ENCODE assay signal across 9 cellular contexts in genomic region chr17:35969558-35970442, GRCh38. TPM values are rescaled to one million over a fixed set of nuclear protein-coding genes. Genes with fewer than 3 reads are reported as not detected.
DNase-seq lines count a peak whose midpoint lies in the region; ATAC-seq and TF ChIP-seq lines count a peak whose summit lies in the region.
"Had no signal": no experiment of that assay in that cellular context is flagged by ENCODE, and none has a peak within 500 bp of the region (broad histone marks: within the 10 kb centered on the region; RNA-seq: fewer than 3 reads in every experiment).

No MANE protein-coding gene starts in this region.

- intact Hi-C loops in activated T-helper 2 cell treated with anti-CD3 and anti-CD28 coated beads, Interferon-gamma antibody, Interleukin-2, Interleukin-4, amounts not matched to agents 10 μg/mL and 5 μg/mL and 100 μg/mL, durations not matched to agents 14 hours and 24 hours and 36 hours (cut with micrococcal nuclease): loop anchor here (1.0 to 5.0 kb wide), 3 partner anchors 103 to 513 kb away; no protein-coding TSS in a partner anchor

- H4K20me1 ChIP-seq in KMS-11 (ENCODE audit: insufficient read depth): no peaks in the 10 kb centered on the region

- no peaks in the 10 kb centered on the region for H3K36me3 Mint-ChIP-seq in activated T-helper 2 cell treated with anti-CD3 and anti-CD28 coated beads, Interferon-gamma antibody, Interleukin-2, Interleukin-4, amounts not matched to agents 10 μg/mL and 5 μg/mL and 100 μg/mL, durations not matched to agents 14 hours and 24 hours and 36 hours (ENCODE audit: low read depth)

- DNase-seq in D341Med (ENCODE audit: low spot score) (peak; percentile 82), RPMI7951 (ENCODE audit: low read depth) (peak; percentile 58), foreskin keratinocyte (peak; percentile 13 to 52), nucleus accumbens (lab: John Stamatoyannopoulos, UW) (peak in 49 of 56 donors; percentile 7 to 89 (median 47)), thoracic aorta (ENCODE audit: low spot score) (peak; percentile 11)
- peak; percentile 53 for DNase-seq in activated T-helper 2 cell treated with anti-CD3 and anti-CD28 coated beads, Interferon-gamma antibody, Interleukin-2, Interleukin-4, amounts not matched to agents 10 μg/mL and 5 μg/mL and 100 μg/mL, durations not matched to agents 14 hours and 24 hours and 36 hours (ENCODE audit: low spot score)

- H3K4me2 ChIP-seq in KMS-11: no peak overlapping the region

- H3K4me3 Mint-ChIP-seq in activated T-helper 2 cell treated with anti-CD3 and anti-CD28 coated beads, Interferon-gamma antibody, Interleukin-2, Interleukin-4, amounts not matched to agents 10 μg/mL and 5 μg/mL and 100 μg/mL, durations not matched to agents 14 hours and 24 hours and 36 hours (ENCODE audit: low read depth): no peak overlapping the region

- TF ChIP-seq CTCF in KMS-11 (conservative IDR thresholded peaks at IDR 0.05; ENCODE audit: low read depth, low read length) (peak; percentile 94), foreskin keratinocyte (conservative IDR thresholded peaks at IDR 0.05) (peak; percentile 92), thoracic aorta (IDR thresholded peaks at IDR 0.05) (peak; percentile 58)

- no peaks in the 10 kb centered on the region for H3K27me3 ChIP-seq in KMS-11 (ENCODE audit: insufficient read depth, low read depth)
- H3K27me3 ChIP-seq in foreskin keratinocyte: peaks cover 2% of the 10 kb centered on the region
- H3K27me3 ChIP-seq in thoracic aorta (replicated peaks; ENCODE audit: insufficient read depth): no peaks in the 10 kb centered on the region

- H3K4me1 ChIP-seq in KMS-11 (ENCODE audit: low read depth, poor library complexity, severe bottlenecking) (peaks cover 4% of the 10 kb centered on the region), foreskin keratinocyte (peaks cover 16% of the 10 kb centered on the region), thoracic aorta (ENCODE audit: control insufficient read depth in 1 of 2, low read depth in 2 of 2) (no peaks in the 10 kb centered on the region)

- peak overlapping the region; percentile 19; the same call in 1 of the 2 replicates for H2AFZ ChIP-seq in KMS-11 (ENCODE audit: low read depth)

- no peaks in the 10 kb centered on the region for H3K79me2 ChIP-seq in KMS-11 (ENCODE audit: insufficient read depth, low read depth)

- H3K4me3 ChIP-seq in KMS-11 (IDR thresholded peaks at IDR 0.05; ENCODE audit: insufficient read depth, low read depth, low read length): no peak overlapping the region
- H3K4me3 ChIP-seq in thoracic aorta: no peak overlapping the region

- peaks cover 11% of the 10 kb centered on the region for H3K27me3 Mint-ChIP-seq in activated T-helper 2 cell treated with anti-CD3 and anti-CD28 coated beads, Interferon-gamma antibody, Interleukin-2, Interleukin-4, amounts not matched to agents 10 μg/mL and 5 μg/mL and 100 μg/mL, durations not matched to agents 14 hours and 24 hours and 36 hours (ENCODE audit: low read depth)

- no peak overlapping the region for H3K27ac ChIP-seq in KMS-11
- H3K27ac ChIP-seq in foreskin keratinocyte: no peak overlapping the region
- no peak overlapping the region for H3K27ac ChIP-seq in thoracic aorta

- no peak overlapping the region for H3K9ac ChIP-seq in KMS-11

- ATAC-seq in foreskin keratinocyte (peak; percentile 60), thoracic aorta (ENCODE audit: insufficient number of reproducible peaks, low FRiP score, low read depth) (peak; percentile 19), HG03354 (IDR thresholded peaks at IDR 0.05; ENCODE audit: poor library complexity, severe bottlenecking, unreplicated experiment) (no peak)

- no peaks in the 10 kb centered on the region for H3K4me1 Mint-ChIP-seq in activated T-helper 2 cell treated with anti-CD3 and anti-CD28 coated beads, Interferon-gamma antibody, Interleukin-2, Interleukin-4, amounts not matched to agents 10 μg/mL and 5 μg/mL and 100 μg/mL, durations not matched to agents 14 hours and 24 hours and 36 hours (ENCODE audit: low read depth)

- no peaks in the 10 kb centered on the region for H3K9me3 Mint-ChIP-seq in activated T-helper 2 cell treated with anti-CD3 and anti-CD28 coated beads, Interferon-gamma antibody, Interleukin-2, Interleukin-4, amounts not matched to agents 10 μg/mL and 5 μg/mL and 100 μg/mL, durations not matched to agents 14 hours and 24 hours and 36 hours

- H3K36me3 ChIP-seq in KMS-11 (ENCODE audit: insufficient read depth): no peaks in the 10 kb centered on the region
- H3K36me3 ChIP-seq in thoracic aorta: no peaks in the 10 kb centered on the region

- H3K27ac Mint-ChIP-seq in activated T-helper 2 cell treated with anti-CD3 and anti-CD28 coated beads, Interferon-gamma antibody, Interleukin-2, Interleukin-4, amounts not matched to agents 10 μg/mL and 5 μg/mL and 100 μg/mL, durations not matched to agents 14 hours and 24 hours and 36 hours: no peak overlapping the region

- no peaks in the 10 kb centered on the region for H3K9me3 ChIP-seq in thoracic aorta

RNA-seq across cellular contexts. Expression of gene CCL16, which starts 11.5 kb away (rescaled TPM):
- not detected in 2 replicates for total RNA-seq in RPMI7951 (2014; rRNA removed; shearing (Covaris generic))
- not detected in 2 replicates for total RNA-seq in activated T-helper 2 cell treated with anti-CD3 and anti-CD28 coated beads, Interferon-gamma antibody, Interleukin-2, Interleukin-4, amounts not matched to agents 10 μg/mL and 5 μg/mL and 100 μg/mL, durations not matched to agents 14 hours and 24 hours and 36 hours
- total RNA-seq in foreskin keratinocyte (not detected in 2 replicates), thoracic aorta (not detected)
- polyA plus RNA-seq in foreskin keratinocyte: not detected in 2 replicates
- total RNA-seq: T-helper 2 cell treated with Interferon-gamma antibody and Interleukin-4, amounts not matched to agents 100 ng/mL and 5 ng/mL, for 36 hours had no signal

RNA-seq across cellular contexts. Expression of gene CCL14, which starts 16.7 kb away (rescaled TPM):
- not detected in 2 replicates for total RNA-seq in RPMI7951 (2014; rRNA removed; shearing (Covaris generic))
- total RNA-seq in activated T-helper 2 cell treated with anti-CD3 and anti-CD28 coated beads, Interferon-gamma antibody, Interleukin-2, Interleukin-4, amounts not matched to agents 10 μg/mL and 5 μg/mL and 100 μg/mL, durations not matched to agents 14 hours and 24 hours and 36 hours: not detected in 2 replicates
- total RNA-seq in foreskin keratinocyte: not detected in 2 replicates
- polyA plus RNA-seq in foreskin keratinocyte: not detected in 2 replicates
- 10 to 100 TPM; 19.5 to 33.4 TPM for total RNA-seq in thoracic aorta
- total RNA-seq: T-helper 2 cell treated with Interferon-gamma antibody and Interleukin-4, amounts not matched to agents 100 ng/mL and 5 ng/mL, for 36 hours had no signal

RNA-seq across cellular contexts. Expression of gene LYZL6, which starts 26.3 kb away (rescaled TPM):
- total RNA-seq in RPMI7951 (2014; rRNA removed; shearing (Covaris generic)): not detected in 2 replicates
- total RNA-seq in activated T-helper 2 cell treated with anti-CD3 and anti-CD28 coated beads, Interferon-gamma antibody, Interleukin-2, Interleukin-4, amounts not matched to agents 10 μg/mL and 5 μg/mL and 100 μg/mL, durations not matched to agents 14 hours and 24 hours and 36 hours: not detected in 2 replicates
- total RNA-seq in foreskin keratinocyte (not detected in 2 replicates), thoracic aorta (not detected)
- not detected in 2 replicates for polyA plus RNA-seq in foreskin keratinocyte
- total RNA-seq: T-helper 2 cell treated with Interferon-gamma antibody and Interleukin-4, amounts not matched to agents 100 ng/mL and 5 ng/mL, for 36 hours had no signal

RNA-seq across cellular contexts. Expression of gene CCL15, which starts 31.6 kb away (rescaled TPM):
- total RNA-seq in RPMI7951 (2014; rRNA removed; shearing (Covaris generic)): not detected in 2 replicates
- total RNA-seq in activated T-helper 2 cell treated with anti-CD3 and anti-CD28 coated beads, Interferon-gamma antibody, Interleukin-2, Interleukin-4, amounts not matched to agents 10 μg/mL and 5 μg/mL and 100 μg/mL, durations not matched to agents 14 hours and 24 hours and 36 hours: not detected in 2 replicates
- total RNA-seq in foreskin keratinocyte (not detected in 2 replicates), thoracic aorta (not detected)
- polyA plus RNA-seq in foreskin keratinocyte: not detected in 2 replicates
- total RNA-seq: T-helper 2 cell treated with Interferon-gamma antibody and Interleukin-4, amounts not matched to agents 100 ng/mL and 5 ng/mL, for 36 hours had no signal

RNA-seq across cellular contexts. Expression of gene RDM1, which starts 39.2 kb away (rescaled TPM):
- total RNA-seq in RPMI7951 (2014; rRNA removed; shearing (Covaris generic)): 0.96 and 2.4 TPM in 2 replicates
- total RNA-seq in activated T-helper 2 cell treated with anti-CD3 and anti-CD28 coated beads, Interferon-gamma antibody, Interleukin-2, Interleukin-4, amounts not matched to agents 10 μg/mL and 5 μg/mL and 100 μg/mL, durations not matched to agents 14 hours and 24 hours and 36 hours: 4.5 and 5.3 TPM in 2 replicates
- total RNA-seq in foreskin keratinocyte (0.85 and 1.8 TPM in 2 replicates), thoracic aorta (not detected)
- polyA plus RNA-seq in foreskin keratinocyte: 2.0 and 2.1 TPM in 2 replicates

Comparison
In these comparisons a context has a peak if more than half of its experiments do, and no peak if none do; other contexts are left out.
1. DNase-seq: peak in every context shown above with its lines; median percentile 82 in D341Med; 58 in RPMI7951; 53 in activated T-helper 2 cell treated with anti-CD3 and anti-CD28 coated beads, Interferon-gamma antibody, Interleukin-2, Interleukin-4, amounts not matched to agents 10 μg/mL and 5 μg/mL and 100 μg/mL, durations not matched to agents 14 hours and 24 hours and 36 hours; 47 in nucleus accumbens; 32 in foreskin keratinocyte; 11 in thoracic aorta.
2. RNA of gene CCL14, which starts 16.7 kb away (total RNA-seq): 19.5 to 33.4 TPM in thoracic aorta; not detected in RPMI7951, not detected in activated T-helper 2 cell treated with anti-CD3 and anti-CD28 coated beads, Interferon-gamma antibody, Interleukin-2, Interleukin-4, amounts not matched to agents 10 μg/mL and 5 μg/mL and 100 μg/mL, durations not matched to agents 14 hours and 24 hours and 36 hours and not detected in foreskin keratinocyte; every median in the first group is over 10 times any median in the second.
3. Peak in every context shown above with its lines, with median percentiles within 50 percentile points of each other: CTCF ChIP-seq.